24 cellular contexts compared by ENCODE assay signal in the genomic region with DNA sequence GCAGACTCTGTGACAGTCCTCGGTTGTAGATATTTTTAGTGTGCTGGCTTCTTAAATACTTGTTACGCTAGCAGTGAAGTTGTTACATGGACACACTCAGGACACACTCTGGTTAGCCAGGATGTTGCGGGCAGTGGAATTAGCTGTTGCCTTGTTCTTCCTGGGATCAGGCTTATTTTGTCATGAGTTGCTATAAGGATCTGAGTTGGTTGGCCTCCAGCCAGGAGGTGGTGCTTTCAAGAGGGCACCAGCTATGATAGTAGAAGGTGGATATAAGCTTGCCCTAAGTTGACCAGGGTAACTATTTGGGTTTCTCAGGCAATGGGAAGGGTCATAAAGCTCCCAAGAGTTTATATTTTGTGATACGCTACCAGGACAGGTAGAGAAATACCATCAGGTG.
"Had no signal": no experiment of that assay in that cellular context is flagged by ENCODE, and none has a peak within 500 bp of the region (broad histone marks: within the 10 kb centered on the region; RNA-seq: fewer than 3 reads in every experiment).

No MANE protein-coding gene starts in this region.

- H3K27me3 ChIP-seq: colonic mucosa, esophagus muscularis mucosa, esophagus squamous epithelium, foreskin keratinocyte, gastrocnemius medialis, gastroesophageal sphincter, heart left ventricle had no signal

- H3K36me3 ChIP-seq: colonic mucosa, esophagus muscularis mucosa, esophagus squamous epithelium, gastrocnemius medialis, gastroesophageal sphincter, heart left ventricle, heart right ventricle had no signal

- ATAC-seq: effector memory CD8-positive, alpha-beta T cell; esophagus mucosa; foreskin keratinocyte; gastrocnemius medialis; gastroesophageal sphincter; heart right ventricle had no signal

- H3K27ac ChIP-seq: colonic mucosa, coronary artery, dorsolateral prefrontal cortex, epithelial cell of prostate, esophagus muscularis mucosa, esophagus squamous epithelium, foreskin keratinocyte, gastrocnemius medialis, gastroesophageal sphincter, heart left ventricle, heart right ventricle had no signal

- H3K9me3 ChIP-seq: colonic mucosa, esophagus muscularis mucosa, esophagus squamous epithelium, gastrocnemius medialis had no signal

- H3K4me3 ChIP-seq: colonic mucosa, coronary artery, dorsolateral prefrontal cortex, esophagus muscularis mucosa, esophagus squamous epithelium, gastrocnemius medialis, gastroesophageal sphincter, heart left ventricle, heart right ventricle had no signal

- DNase-seq: colonic mucosa; cortex of kidney; dermis blood vessel endothelial cell; dorsolateral prefrontal cortex; effector CD4-positive, alpha-beta T cell; effector CD8-positive, alpha-beta T cell; effector memory CD4-positive, alpha-beta T cell; effector memory CD8-positive, alpha-beta T cell; endodermal cell; erythroblast; esophagus squamous epithelium; foreskin fibroblast; foreskin keratinocyte; foreskin melanocyte; gastrocnemius medialis; glutamatergic neuron; head of caudate nucleus; heart left ventricle; heart right ventricle had no signal

- H3K4me1 ChIP-seq: colonic mucosa, esophagus muscularis mucosa, esophagus squamous epithelium, foreskin keratinocyte, gastrocnemius medialis, gastroesophageal sphincter, heart left ventricle, heart right ventricle had no signal
